Comparison of ENCODE assay signal across 12 cellular contexts in genomic region chr2:224951723-224952481, GRCh38.
DNase-seq lines count a peak whose midpoint lies in the region; ATAC-seq lines count a peak whose summit lies in the region.
"Had no signal": no experiment of that assay in that cellular context is flagged by ENCODE, and none has a peak within 500 bp of the region (broad histone marks: within the 10 kb centered on the region; RNA-seq: fewer than 3 reads in every experiment).

No MANE protein-coding gene starts in this region.

- H3K27ac Mint-ChIP-seq in activated T-helper 17 cell treated with anti-CD3 and anti-CD28 coated beads, Interleukin-2, amount 50 U/mL, for 72 hours = peak overlapping the region; percentile 92

- H3K36me3 Mint-ChIP-seq in activated T-helper 17 cell treated with anti-CD3 and anti-CD28 coated beads, Interleukin-2, amount 50 U/mL, for 72 hours (ENCODE audit: low read depth) = peaks cover 15% of the 10 kb centered on the region

- H3K4me1 Mint-ChIP-seq in activated T-helper 17 cell treated with anti-CD3 and anti-CD28 coated beads, Interleukin-2, amount 50 U/mL, for 72 hours = peaks cover 73% of the 10 kb centered on the region

- ATAC-seq in GM18517 (IDR thresholded peaks at IDR 0.05; ENCODE audit: unreplicated experiment) = peak; percentile 26
- peak; percentile 31 for ATAC-seq in HG03432 (IDR thresholded peaks at IDR 0.05; ENCODE audit: unreplicated experiment)
- ATAC-seq in activated T-helper 17 cell treated with anti-CD3 and anti-CD28 coated beads, Interleukin-2, amount 50 U/mL, for 72 hours (replicated peaks) = peak; percentile 75
- ATAC-seq: mucosa of descending colon had no signal

- H3K27me3 ChIP-seq in BLaER1 = no peaks in the 10 kb centered on the region
- peaks cover 11% of the 10 kb centered on the region; the same call in 1 of the 2 replicates for H3K27me3 ChIP-seq in HAP-1 (ENCODE audit: low read depth)
- H3K27me3 ChIP-seq: BE2C had no signal

- H3K36me3 ChIP-seq in BLaER1 (0 out of 2 replicates have a peak, but pooled peaks cover 7% of the 10 kb centered on the region), HAP-1 (replicated peaks) (no peaks in the 10 kb centered on the region)
- H3K36me3 ChIP-seq: BE2C had no signal

- in situ Hi-C loops in HAP-1 (cut with MboI; ENCODE audit: low sequenced_read_pairs) = no loop called here

- H3K4me2 ChIP-seq in BLaER1 = peak overlapping the region; percentile 45

- H3K4me3 ChIP-seq in BLaER1 (no peak overlapping the region), HAP-1 (no peak overlapping the region)
- H3K4me3 ChIP-seq: mucosa of descending colon had no signal

- no peak overlapping the region for H3K9ac ChIP-seq in BLaER1

- H3K9me3 ChIP-seq in BLaER1 = peaks cover 9% of the 10 kb centered on the region; the same call in 1 of the 2 replicates
- H3K9me3 ChIP-seq in HAP-1 = no peaks in the 10 kb centered on the region
- H3K9me3 ChIP-seq: BE2C, mucosa of descending colon had no signal

- DNase-seq in effector CD8-positive, alpha-beta T cell (lab: John Stamatoyannopoulos, UW) = no peak
- no peak for DNase-seq in GOT3 (lab: John Stamatoyannopoulos, UW)
- DNase-seq in HAP-1 (ENCODE audit: low spot score in 2 of 2) = no peak
- no peak for DNase-seq in dedifferentiated amniotic fluid mesenchymal stem cell (ENCODE audit: extremely low spot score)
- DNase-seq: BE2C; mucosa of descending colon; NCI-H2171 treated with DMSO at 0.1 percent for 48 hours; stimulated activated CD4-positive, alpha-beta T cell treated with anti-CD3 and anti-CD28 coated beads, Interleukin-4, amount 100 ng/mL, for 4 hours had no signal

- H3K27me3 Mint-ChIP-seq in activated T-helper 17 cell treated with anti-CD3 and anti-CD28 coated beads, Interleukin-2, amount 50 U/mL, for 72 hours = no peaks in the 10 kb centered on the region

- H3K9me3 Mint-ChIP-seq in activated T-helper 17 cell treated with anti-CD3 and anti-CD28 coated beads, Interleukin-2, amount 50 U/mL, for 72 hours = no peaks in the 10 kb centered on the region

- H3K4me1 ChIP-seq in BLaER1 (peaks cover 76% of the 10 kb centered on the region), HAP-1 (peaks cover 6% of the 10 kb centered on the region; the same call in 1 of the 2 replicates)
- H3K4me1 ChIP-seq: BE2C had no signal

- no peaks in the 10 kb centered on the region for H4K20me1 ChIP-seq in BLaER1

- H3K4me3 Mint-ChIP-seq in activated T-helper 17 cell treated with anti-CD3 and anti-CD28 coated beads, Interleukin-2, amount 50 U/mL, for 72 hours = peak overlapping the region; percentile 77

- peak overlapping the region; percentile 57 for H3K27ac ChIP-seq in BLaER1
